1 cellular context compared by ENCODE assay signal in genomic region chr1:201486158-201486557, GRCh38.
A peak's percentile ranks its signal among the peaks of the same experiment; 100 is the strongest.
TF ChIP-seq lines count a peak whose summit lies in the region.

No MANE protein-coding gene starts in this region.

TF ChIP-seq in K562, 482 proteins besides CTCF, POLR2A, EP300 and RAD21 (continued from another document and continues in another):
- TF ChIP-seq ZNF609 (CRISPR knock-in tag; IDR thresholded peaks at IDR 0.05; ENCODE audit: borderline replicate concordance): no peak
- TF ChIP-seq SUPT5H (IDR thresholded peaks at IDR 0.05): no peak
- no peak for TF ChIP-seq ZNF551 (CRISPR knock-in tag; IDR thresholded peaks at IDR 0.05)
- TF ChIP-seq ZNF41 (CRISPR knock-in tag; conservative IDR thresholded peaks at IDR 0.05): no peak
- TF ChIP-seq, protein P1, sequence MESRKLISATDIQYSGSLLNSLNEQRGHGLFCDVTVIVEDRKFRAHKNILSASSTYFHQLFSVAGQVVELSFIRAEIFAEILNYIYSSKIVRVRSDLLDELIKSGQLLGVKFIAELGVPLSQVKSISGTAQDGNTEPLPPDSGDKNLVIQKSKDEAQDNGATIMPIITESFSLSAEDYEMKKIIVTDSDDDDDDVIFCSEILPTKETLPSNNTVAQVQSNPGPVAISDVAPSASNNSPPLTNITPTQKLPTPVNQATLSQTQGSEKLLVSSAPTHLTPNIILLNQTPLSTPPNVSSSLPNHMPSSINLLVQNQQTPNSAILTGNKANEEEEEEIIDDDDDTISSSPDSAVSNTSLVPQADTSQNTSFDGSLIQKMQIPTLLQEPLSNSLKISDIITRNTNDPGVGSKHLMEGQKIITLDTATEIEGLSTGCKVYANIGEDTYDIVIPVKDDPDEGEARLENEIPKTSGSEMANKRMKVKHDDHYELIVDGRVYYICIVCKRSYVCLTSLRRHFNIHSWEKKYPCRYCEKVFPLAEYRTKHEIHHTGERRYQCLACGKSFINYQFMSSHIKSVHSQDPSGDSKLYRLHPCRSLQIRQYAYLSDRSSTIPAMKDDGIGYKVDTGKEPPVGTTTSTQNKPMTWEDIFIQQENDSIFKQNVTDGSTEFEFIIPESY (CRISPR knock-in tag; IDR thresholded peaks at IDR 0.05): no peak
- no peak for TF ChIP-seq ZSCAN29 (IDR thresholded peaks at IDR 0.05)
- TF ChIP-seq, protein P2, sequence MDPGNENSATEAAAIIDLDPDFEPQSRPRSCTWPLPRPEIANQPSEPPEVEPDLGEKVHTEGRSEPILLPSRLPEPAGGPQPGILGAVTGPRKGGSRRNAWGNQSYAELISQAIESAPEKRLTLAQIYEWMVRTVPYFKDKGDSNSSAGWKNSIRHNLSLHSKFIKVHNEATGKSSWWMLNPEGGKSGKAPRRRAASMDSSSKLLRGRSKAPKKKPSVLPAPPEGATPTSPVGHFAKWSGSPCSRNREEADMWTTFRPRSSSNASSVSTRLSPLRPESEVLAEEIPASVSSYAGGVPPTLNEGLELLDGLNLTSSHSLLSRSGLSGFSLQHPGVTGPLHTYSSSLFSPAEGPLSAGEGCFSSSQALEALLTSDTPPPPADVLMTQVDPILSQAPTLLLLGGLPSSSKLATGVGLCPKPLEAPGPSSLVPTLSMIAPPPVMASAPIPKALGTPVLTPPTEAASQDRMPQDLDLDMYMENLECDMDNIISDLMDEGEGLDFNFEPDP (CRISPR knock-in tag; IDR thresholded peaks at IDR 0.05): no peak
- TF ChIP-seq, protein P3, sequence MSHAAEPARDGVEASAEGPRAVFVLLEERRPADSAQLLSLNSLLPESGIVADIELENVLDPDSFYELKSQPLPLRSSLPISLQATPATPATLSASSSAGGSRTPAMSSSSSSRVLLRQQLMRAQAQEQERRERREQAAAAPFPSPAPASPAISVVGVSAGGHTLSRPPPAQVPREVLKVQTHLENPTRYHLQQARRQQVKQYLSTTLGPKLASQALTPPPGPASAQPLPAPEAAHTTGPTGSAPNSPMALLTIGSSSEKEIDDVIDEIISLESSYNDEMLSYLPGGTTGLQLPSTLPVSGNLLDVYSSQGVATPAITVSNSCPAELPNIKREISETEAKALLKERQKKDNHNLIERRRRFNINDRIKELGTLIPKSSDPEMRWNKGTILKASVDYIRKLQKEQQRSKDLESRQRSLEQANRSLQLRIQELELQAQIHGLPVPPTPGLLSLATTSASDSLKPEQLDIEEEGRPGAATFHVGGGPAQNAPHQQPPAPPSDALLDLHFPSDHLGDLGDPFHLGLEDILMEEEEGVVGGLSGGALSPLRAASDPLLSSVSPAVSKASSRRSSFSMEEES (CRISPR knock-in tag; IDR thresholded peaks at IDR 0.05): no peak
- no peak for TF ChIP-seq SMARCA5 (IDR thresholded peaks at IDR 0.05)
- TF ChIP-seq TCF15 (CRISPR knock-in tag; IDR thresholded peaks at IDR 0.05): no peak
- no peak for TF ChIP-seq ZNF124 (CRISPR knock-in tag; IDR thresholded peaks at IDR 0.05)
- TF ChIP-seq, protein P4, sequence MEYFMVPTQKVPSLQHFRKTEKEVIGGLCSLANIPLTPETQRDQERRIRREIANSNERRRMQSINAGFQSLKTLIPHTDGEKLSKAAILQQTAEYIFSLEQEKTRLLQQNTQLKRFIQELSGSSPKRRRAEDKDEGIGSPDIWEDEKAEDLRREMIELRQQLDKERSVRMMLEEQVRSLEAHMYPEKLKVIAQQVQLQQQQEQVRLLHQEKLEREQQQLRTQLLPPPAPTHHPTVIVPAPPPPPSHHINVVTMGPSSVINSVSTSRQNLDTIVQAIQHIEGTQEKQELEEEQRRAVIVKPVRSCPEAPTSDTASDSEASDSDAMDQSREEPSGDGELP (CRISPR knock-in tag; IDR thresholded peaks at IDR 0.05; ENCODE audit: borderline replicate concordance): peak; percentile 85
- TF ChIP-seq, protein P5, sequence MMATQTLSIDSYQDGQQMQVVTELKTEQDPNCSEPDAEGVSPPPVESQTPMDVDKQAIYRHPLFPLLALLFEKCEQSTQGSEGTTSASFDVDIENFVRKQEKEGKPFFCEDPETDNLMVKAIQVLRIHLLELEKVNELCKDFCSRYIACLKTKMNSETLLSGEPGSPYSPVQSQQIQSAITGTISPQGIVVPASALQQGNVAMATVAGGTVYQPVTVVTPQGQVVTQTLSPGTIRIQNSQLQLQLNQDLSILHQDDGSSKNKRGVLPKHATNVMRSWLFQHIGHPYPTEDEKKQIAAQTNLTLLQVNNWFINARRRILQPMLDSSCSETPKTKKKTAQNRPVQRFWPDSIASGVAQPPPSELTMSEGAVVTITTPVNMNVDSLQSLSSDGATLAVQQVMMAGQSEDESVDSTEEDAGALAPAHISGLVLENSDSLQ (IDR thresholded peaks at IDR 0.05): no peak
- no peak for TF ChIP-seq BRD4 (IDR thresholded peaks at IDR 0.05)
- no peak for TF ChIP-seq SMC3 (conservative IDR thresholded peaks at IDR 0.05; ENCODE audit: insufficient read depth, low read depth, low read length)
- no peak for TF ChIP-seq EZH2 (IDR thresholded peaks at IDR 0.05; ENCODE audit: borderline replicate concordance, low read depth, low read length)
- TF ChIP-seq ZNF696 (CRISPR knock-in tag; conservative IDR thresholded peaks at IDR 0.05): no peak
- no peak for TF ChIP-seq ZNF785 (CRISPR knock-in tag; IDR thresholded peaks at IDR 0.05)
- TF ChIP-seq TSHZ1 (CRISPR knock-in tag; IDR thresholded peaks at IDR 0.05): no peak
- no peak for TF ChIP-seq ZC3H11A (IDR thresholded peaks at IDR 0.05; ENCODE audit: low read depth, low read length)
- no peak for TF ChIP-seq ZNF24 (IDR thresholded peaks at IDR 0.05)
- TF ChIP-seq KDM1A (IDR thresholded peaks at IDR 0.05): no peak
- no peak for TF ChIP-seq CHAMP1 (IDR thresholded peaks at IDR 0.05)
- no peak for TF ChIP-seq MBD2 (IDR thresholded peaks at IDR 0.05; ENCODE audit: borderline replicate concordance, low read depth)
- no peak for TF ChIP-seq ZNF146 (CRISPR knock-in tag; IDR thresholded peaks at IDR 0.05; ENCODE audit: unreplicated experiment)
- TF ChIP-seq CLOCK (CRISPR knock-in tag; IDR thresholded peaks at IDR 0.05; ENCODE audit: borderline replicate concordance): no peak
- TF ChIP-seq ZBTB43 (CRISPR knock-in tag; IDR thresholded peaks at IDR 0.05): no peak
- TF ChIP-seq XRCC5 (IDR thresholded peaks at IDR 0.05; ENCODE audit: low read depth, low read length): no peak
- TF ChIP-seq POLR2AphosphoS2 (IDR thresholded peaks at IDR 0.05; ENCODE audit: low read length): no peak
- TF ChIP-seq PHF21A (IDR thresholded peaks at IDR 0.05; ENCODE audit: borderline replicate concordance, low read depth): no peak
- peak; percentile 53 for TF ChIP-seq TCF3 (CRISPR knock-in tag; IDR thresholded peaks at IDR 0.05)
- no peak for TF ChIP-seq CSDE1 (IDR thresholded peaks at IDR 0.05)
- no peak for TF ChIP-seq ZNF699 (CRISPR knock-in tag; IDR thresholded peaks at IDR 0.05; ENCODE audit: insufficient replicate concordance)
- TF ChIP-seq ZNF766 (CRISPR knock-in tag; conservative IDR thresholded peaks at IDR 0.05): no peak; the same call in 1 of the 2 replicates
- no peak for TF ChIP-seq SIRT6 (IDR thresholded peaks at IDR 0.05; ENCODE audit: low read depth, low read length)
- no peak for TF ChIP-seq GTF2F1 (IDR thresholded peaks at IDR 0.05; ENCODE audit: low read depth, low read length)
- no peak for TF ChIP-seq PHB (CRISPR knock-in tag; IDR thresholded peaks at IDR 0.05)
- TF ChIP-seq FOSL1 (tag; conservative IDR thresholded peaks at IDR 0.05): 0 out of 2 replicates have a peak, but pooled peaks have one; percentile 32
- TF ChIP-seq ASH1L (IDR thresholded peaks at IDR 0.05; ENCODE audit: borderline replicate concordance, low read depth, partially characterized antibody): no peak
